ENCODE assay signal across 10 cellular contexts in the genomic region with DNA sequence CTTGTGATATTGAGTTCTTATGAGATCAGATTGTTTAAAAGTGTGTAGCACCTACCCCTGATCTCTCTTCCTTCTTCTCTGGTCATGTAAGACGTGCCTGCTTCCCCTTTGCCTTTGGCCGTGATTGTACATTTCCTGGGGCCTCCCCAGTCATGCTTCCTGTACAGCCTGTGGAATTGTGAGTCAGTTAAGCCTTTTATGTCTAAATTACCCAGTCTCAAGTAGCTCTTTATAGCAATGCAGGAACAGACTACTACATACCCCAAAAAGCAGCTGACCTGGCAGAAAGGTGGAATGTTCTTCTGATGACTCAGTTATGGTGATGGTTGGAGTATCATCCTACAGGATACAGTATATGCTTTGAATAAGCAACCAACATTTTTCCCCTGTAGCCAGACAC. TPM values are rescaled to one million over a fixed set of nuclear protein-coding genes. Genes with fewer than 3 reads are reported as not detected.
DNase-seq lines count a peak whose midpoint lies in the region; ATAC-seq and FAIRE-seq lines count a peak whose summit lies in the region.
"Had no signal": no experiment of that assay in that cellular context is flagged by ENCODE, and none has a peak within 500 bp of the region (broad histone marks: within the 10 kb centered on the region; RNA-seq: fewer than 3 reads in every experiment).

No MANE protein-coding gene starts in this region.

- H3K4me1 Mint-ChIP-seq in activated CD4-positive, alpha-beta T cell treated with anti-CD3 and anti-CD28 coated beads, Interleukin-2, amount 10 ng/mL, durations not matched to agents 7 days and 5 days: peaks cover 15% of the 10 kb centered on the region
- H3K4me1 Mint-ChIP-seq: brain had no signal

- CTCF ChIA-PET in activated CD4-positive, alpha-beta T cell treated with anti-CD3 and anti-CD28 coated beads, Interleukin-2, amount 10 ng/mL, durations not matched to agents 7 days and 5 days (lab: Charles Lee): no interaction called here

- H3K36me3 Mint-ChIP-seq in activated CD4-positive, alpha-beta T cell treated with anti-CD3 and anti-CD28 coated beads, Interleukin-2, amount 10 ng/mL, durations not matched to agents 7 days and 5 days (ENCODE audit: low read depth): peaks cover 21% of the 10 kb centered on the region
- H3K36me3 Mint-ChIP-seq: brain had no signal

- H3K27ac Mint-ChIP-seq in activated CD4-positive, alpha-beta T cell treated with anti-CD3 and anti-CD28 coated beads, Interleukin-2, amount 10 ng/mL, durations not matched to agents 7 days and 5 days: peak overlapping the region; percentile 1
- H3K27ac Mint-ChIP-seq: brain had no signal

- FAIRE-seq in urothelium cell line (lab: Jason Lieb, UNC): no peak
- FAIRE-seq: small intestine had no signal

- peaks cover 3% of the 10 kb centered on the region for H3K9me3 Mint-ChIP-seq in activated CD4-positive, alpha-beta T cell treated with anti-CD3 and anti-CD28 coated beads, Interleukin-2, amount 10 ng/mL, durations not matched to agents 7 days and 5 days
- H3K9me3 Mint-ChIP-seq: brain had no signal

- intact Hi-C loops in right cardiac atrium (cut with DNase I): no loop called here

- POLR2A ChIA-PET in activated CD4-positive, alpha-beta T cell treated with anti-CD3 and anti-CD28 coated beads, Interleukin-2, amount 10 ng/mL, durations not matched to agents 7 days and 5 days (lab: Charles Lee): interaction anchor here (0.6 kb wide), 1 partner anchor 90 kb away, joined by 3 read pairs; no protein-coding TSS in a partner anchor

- 63% methylated on average over 2 of the region's 2 CpGs for WGBS in right cardiac atrium

- H3K27me3 ChIP-seq in right cardiac atrium (ENCODE audit: control insufficient read depth, insufficient read depth): no peaks in the 10 kb centered on the region

- no peak overlapping the region for H3K4me3 Mint-ChIP-seq in activated CD4-positive, alpha-beta T cell treated with anti-CD3 and anti-CD28 coated beads, Interleukin-2, amount 10 ng/mL, durations not matched to agents 7 days and 5 days
- H3K4me3 Mint-ChIP-seq: brain had no signal

- H3K27ac ChIP-seq in right cardiac atrium (ENCODE audit: low read length): no peak overlapping the region

- no peak overlapping the region for H3K4me3 ChIP-seq in right cardiac atrium (ENCODE audit: low read length)

- no peaks in the 10 kb centered on the region for H3K9me3 ChIP-seq in right cardiac atrium (ENCODE audit: control insufficient read depth, low read length)

- H3K4me1 ChIP-seq in right cardiac atrium (ENCODE audit: control insufficient read depth, insufficient read depth, low read length): no peaks in the 10 kb centered on the region

- no peaks in the 10 kb centered on the region for H3K27me3 Mint-ChIP-seq in activated CD4-positive, alpha-beta T cell treated with anti-CD3 and anti-CD28 coated beads, Interleukin-2, amount 10 ng/mL, durations not matched to agents 7 days and 5 days
- H3K27me3 Mint-ChIP-seq: brain had no signal

- DNase-seq in stimulated activated CD4-positive, alpha-beta T cell treated with anti-CD3 and anti-CD28 coated beads, Interleukin-1b, Interleukin-23, amount 100 ng/mL, for 48 hours: peak; percentile 40
- no peak for DNase-seq in stimulated activated CD4-positive, alpha-beta T cell treated with anti-CD3 and anti-CD28 coated beads, Interleukin-12 subunit alpha, Interleukin-12 subunit beta, amount 100 ng/mL, for 4 hours
- no peak for DNase-seq in activated CD4-positive, alpha-beta T cell treated with anti-CD3 and anti-CD28 coated beads, Interleukin-2, amount 10 ng/mL, durations not matched to agents 7 days and 5 days
- peak in 1 of 3 donors; percentile 30 for DNase-seq in right cardiac atrium
- DNase-seq in urothelium cell line (ENCODE audit: low spot score): peak; percentile 43
- no peak for DNase-seq in NCI-H82 (lab: John Stamatoyannopoulos, UW)
- DNase-seq in activated gamma-delta T cell (lab: John Stamatoyannopoulos, UW): no peak
- DNase-seq: small intestine had no signal

- ATAC-seq in right cardiac atrium: peak; percentile 47 to 84
- no peak for ATAC-seq in HG03457 (IDR thresholded peaks at IDR 0.05; ENCODE audit: unreplicated experiment)

RNA-seq across cellular contexts. Expression of gene MCUB, which starts 11.4 kb away (rescaled TPM):
- total RNA-seq in activated CD4-positive, alpha-beta T cell treated with anti-CD3 and anti-CD28 coated beads, Interleukin-2, amount 10 ng/mL, durations not matched to agents 7 days and 5 days: 100 to 1,000 TPM; 132 to 141 TPM
- total RNA-seq in right cardiac atrium: 10 to 100 TPM; 10.8 to 25.3 (median 18.5) TPM
- 14.8 TPM for polyA plus RNA-seq in right cardiac atrium

Comparison
In these comparisons a context has a peak if more than half of its experiments do, and no peak if none do; other contexts are left out.
1. DNase-seq: peak in stimulated activated CD4-positive, alpha-beta T cell treated with anti-CD3 and anti-CD28 coated beads, Interleukin-1b, Interleukin-23, amount 100 ng/mL, for 48 hours (single experiment) and urothelium cell line (single experiment); none in stimulated activated CD4-positive, alpha-beta T cell treated with anti-CD3 and anti-CD28 coated beads, Interleukin-12 subunit alpha, Interleukin-12 subunit beta, amount 100 ng/mL, for 4 hours (single experiment), activated CD4-positive, alpha-beta T cell treated with anti-CD3 and anti-CD28 coated beads, Interleukin-2, amount 10 ng/mL, durations not matched to agents 7 days and 5 days (single experiment), NCI-H82 (single experiment) and activated gamma-delta T cell (single experiment).
2. RNA of gene MCUB, which starts 11.4 kb away (total RNA-seq): 132 to 141 TPM in activated CD4-positive, alpha-beta T cell treated with anti-CD3 and anti-CD28 coated beads, Interleukin-2, amount 10 ng/mL, durations not matched to agents 7 days and 5 days; 10.8 to 25.3 TPM in right cardiac atrium; every median in the first group is over 4 times any median in the second.